In genomic region chr1:55694297-55694696, GRCh38 we compare ENCODE assay signal across 14 cellular contexts.
DNase-seq lines count a peak whose midpoint lies in the region; ATAC-seq and TF ChIP-seq lines count a peak whose summit lies in the region.
"Had no signal": no experiment of that assay in that cellular context is flagged by ENCODE, and none has a peak within 500 bp of the region (broad histone marks: within the 10 kb centered on the region; RNA-seq: fewer than 3 reads in every experiment).

No MANE protein-coding gene starts in this region.

- no peaks in the 10 kb centered on the region for H3K27me3 Mint-ChIP-seq in H9 (ENCODE audit: low read depth)

- H3F3A ChIP-seq in PC-9 (ENCODE audit: insufficient read depth, low read depth) (no peaks in the 10 kb centered on the region), smooth muscle cell (ENCODE audit: low read depth) (peaks cover 23% of the 10 kb centered on the region)

- no peaks in the 10 kb centered on the region for H3K9me3 Mint-ChIP-seq in H9
- H3K9me3 Mint-ChIP-seq: activated T-cell treated with anti-CD3 and anti-CD28 coated beads, Interleukin-2, amount 50 U/mL, for 72 hours; CD4-positive, alpha-beta memory T cell; endodermal cell had no signal

- no peak overlapping the region for H2BK120ac ChIP-seq in H9 (ENCODE audit: low read depth, low read length, poor library complexity, severe bottlenecking)

- no peak overlapping the region for H3K4me3 Mint-ChIP-seq in H9
- H3K4me3 Mint-ChIP-seq: activated T-cell treated with anti-CD3 and anti-CD28 coated beads, Interleukin-2, amount 50 U/mL, for 72 hours; CD4-positive, alpha-beta memory T cell; endodermal cell had no signal

- H3K4ac ChIP-seq in H9 (ENCODE audit: low read depth, low read length): no peak overlapping the region

- CTCF ChIA-PET in PC-9 (lab: Charles Lee): interaction anchor here (0.6 kb wide), 1 partner anchor 486 kb away, joined by 3 read pairs; no protein-coding TSS in a partner anchor

- H3K36me3 ChIP-seq in PC-9 (ENCODE audit: low read depth): no peaks in the 10 kb centered on the region
- no peaks in the 10 kb centered on the region for H3K36me3 ChIP-seq in fibroblast of lung (ENCODE audit: control insufficient read depth, insufficient read depth, low read length)
- H3K36me3 ChIP-seq in smooth muscle cell (ENCODE audit: low read depth): no peaks in the 10 kb centered on the region
- H3K36me3 ChIP-seq: ascending aorta, MG63 had no signal

- H3K14ac ChIP-seq in H9 (ENCODE audit: insufficient read depth, low read length): no peak overlapping the region

- intact Hi-C loops in PC-9 (cut with micrococcal nuclease; ENCODE audit: unreplicated experiment): loop anchor here (1.0 kb wide), 3 partner anchors 24 to 265 kb away; no protein-coding TSS in a partner anchor

- no TSS peak for BruUV-seq in PC-9 (replicated peaks; lab: Mats Ljungman, UMichigan)

- WGBS in smooth muscle cell (ENCODE audit: low lambda C conversion rate): 18% methylated on average over 2 of the region's 2 CpGs
- WGBS in H9 (ENCODE audit: extremely low coverage, insufficient read length, low lambda C conversion rate): no CpG with 5 or more reads among the region's 2 CpGs

- H2BK12ac ChIP-seq in H9 (ENCODE audit: insufficient read length, low read depth, low read length): no peak overlapping the region

- POLR2A ChIA-PET in PC-9 (lab: Charles Lee; ENCODE audit: unreplicated experiment): interaction anchor here (0.5 to 1.1 kb wide), 3 partner anchors 25 to 639 kb away, joined by 4 to 7 read pairs (median 4); no protein-coding TSS in a partner anchor

- H3K9ac ChIP-seq in fibroblast of lung (ENCODE audit: insufficient read depth, low read length) (no peak overlapping the region), smooth muscle cell (ENCODE audit: low read depth) (peak overlapping the region; percentile 81), H9 (ENCODE audit: extremely low read depth, insufficient read length, low read length) (no peak overlapping the region)

- H3K27me3 ChIP-seq in PC-9 (ENCODE audit: insufficient read depth, low read depth) (no peaks in the 10 kb centered on the region), fibroblast of lung (ENCODE audit: control insufficient read depth, insufficient read depth, low read length) (no peaks in the 10 kb centered on the region), smooth muscle cell (ENCODE audit: low read depth) (no peaks in the 10 kb centered on the region), H9 (ENCODE audit: insufficient read depth, low read length) (no peaks in the 10 kb centered on the region)
- H3K27me3 ChIP-seq: ascending aorta, MG63 had no signal

- no peaks in the 10 kb centered on the region for H3K9me2 ChIP-seq in PC-9 (ENCODE audit: insufficient read depth)

- H3K23me2 ChIP-seq in H9 (ENCODE audit: insufficient read length, low read depth, low read length, poor library complexity, severe bottlenecking): no peaks in the 10 kb centered on the region

- no peaks in the 10 kb centered on the region for H3K36me3 Mint-ChIP-seq in H9 (ENCODE audit: insufficient read depth in 1 of 3, low read depth in 3 of 3)
- H3K36me3 Mint-ChIP-seq: CD4-positive, alpha-beta memory T cell had no signal

- H4K20me1 ChIP-seq in PC-9 (ENCODE audit: insufficient read depth) (no peaks in the 10 kb centered on the region), fibroblast of lung (ENCODE audit: control insufficient read depth, extremely low read depth, insufficient read depth, low read length) (no peaks in the 10 kb centered on the region), smooth muscle cell (ENCODE audit: low read depth) (no peaks in the 10 kb centered on the region), H9 (ENCODE audit: control insufficient read depth, insufficient read depth, insufficient read length) (no peaks in the 10 kb centered on the region)

- H2BK5ac ChIP-seq in H9 (ENCODE audit: insufficient read length, low read length): no peak overlapping the region

- H3K9me3 ChIP-seq in PC-9 (ENCODE audit: insufficient read depth, low read depth) (0 out of 2 replicates have a peak, but pooled peaks cover 7% of the 10 kb centered on the region), fibroblast of lung (ENCODE audit: control insufficient read depth, insufficient read depth, low read depth, low read length) (no peaks in the 10 kb centered on the region), smooth muscle cell (replicated peaks; ENCODE audit: low read depth) (no peaks in the 10 kb centered on the region), H9 (ENCODE audit: control insufficient read depth, low read depth, low read length) (no peaks in the 10 kb centered on the region)
- H3K9me3 ChIP-seq: ascending aorta, MG63 had no signal

- H3K4me1 ChIP-seq in PC-9 (replicated peaks; ENCODE audit: insufficient read depth) (no peaks in the 10 kb centered on the region), fibroblast of lung (ENCODE audit: control insufficient read depth, extremely low read depth, insufficient read depth, low read length) (peaks cover 22% of the 10 kb centered on the region), smooth muscle cell (ENCODE audit: low read depth) (peaks cover 9% of the 10 kb centered on the region), H9 (ENCODE audit: insufficient read depth, low read length) (no peaks in the 10 kb centered on the region)

- H2BK20ac ChIP-seq in H9 (ENCODE audit: low read depth, low read length, poor library complexity, severe bottlenecking): no peak overlapping the region

- H3K4me2 ChIP-seq in PC-9 (no peak overlapping the region), fibroblast of lung (ENCODE audit: extremely low read depth, insufficient read depth, low read length) (no peak overlapping the region), smooth muscle cell (peak overlapping the region; percentile 49), H9 (ENCODE audit: insufficient read depth, insufficient read length, low read length) (no peak overlapping the region)

- H2AK5ac ChIP-seq in H9 (ENCODE audit: insufficient read length, low read length): no peak overlapping the region

- ATAC-seq in HG03135 (IDR thresholded peaks at IDR 0.05; ENCODE audit: unreplicated experiment): no peak
- ATAC-seq: activated CD4-positive, CD25-positive, alpha-beta regulatory T cell treated with anti-CD3 and anti-CD28 coated beads, Interleukin-2, amount 50 U/mL, for 24 hours; activated T-cell treated with anti-CD3 and anti-CD28 coated beads, Interleukin-2, amount 50 U/mL, for 72 hours had no signal

- no peak overlapping the region for H3T11ph ChIP-seq in H9 (ENCODE audit: low read length)

- TF ChIP-seq CTCF in LNCaP clone FGC (IDR thresholded peaks at IDR 0.05; ENCODE audit: control insufficient read depth, extremely low read depth, insufficient read depth) (no peak), PC-9 (conservative IDR thresholded peaks at IDR 0.05) (no peak), fibroblast of lung (conservative IDR thresholded peaks at IDR 0.05 in 1 of 2, IDR thresholded peaks at IDR 0.05 in 1 of 2; ENCODE audit: low read depth in 1 of 2, low read length in 2 of 2) (no peak), smooth muscle cell (IDR thresholded peaks at IDR 0.05; ENCODE audit: borderline replicate concordance, insufficient read depth, poor library complexity, severe bottlenecking) (no peak), H9 (conservative IDR thresholded peaks at IDR 0.05) (no peak)

- H2BK15ac ChIP-seq in H9 (ENCODE audit: low read depth, low read length): no peak overlapping the region

- no peak overlapping the region for H4K8ac ChIP-seq in H9 (replicated peaks; ENCODE audit: insufficient read length, low read depth, low read length)

- H3K4me3 ChIP-seq in LNCaP clone FGC (ENCODE audit: low read depth, low read length) (no peak overlapping the region), PC-9 (no peak overlapping the region), fibroblast of lung (replicated peaks in 1 of 4; ENCODE audit: control extremely low read depth in 1 of 4, insufficient read depth in 1 of 4, low read depth in 3 of 4, low read length in 4 of 4) (no peak overlapping the region), smooth muscle cell (no peak overlapping the region)
- H3K4me3 ChIP-seq: ascending aorta, MG63 had no signal

- H2AFZ ChIP-seq in PC-9: no peak overlapping the region
- H2AFZ ChIP-seq in fibroblast of lung (ENCODE audit: low read length): no peak overlapping the region
- no peak overlapping the region for H2AFZ ChIP-seq in smooth muscle cell (ENCODE audit: low read depth)
- no peak overlapping the region for H2AFZ ChIP-seq in H9 (ENCODE audit: low read length)

- no peak overlapping the region for H3K18ac ChIP-seq in H9 (ENCODE audit: insufficient read length, low read depth, low read length)

- no peak overlapping the region for H3K23ac ChIP-seq in H9 (ENCODE audit: insufficient read length, low read depth, low read length)

- H3K79me2 ChIP-seq in PC-9 (ENCODE audit: low read depth) (no peaks in the 10 kb centered on the region), fibroblast of lung (ENCODE audit: control insufficient read depth, insufficient read depth, low read length) (no peaks in the 10 kb centered on the region), smooth muscle cell (ENCODE audit: low read depth) (no peaks in the 10 kb centered on the region), H9 (ENCODE audit: insufficient read depth, low read length) (no peaks in the 10 kb centered on the region)

- H3K27ac Mint-ChIP-seq in H9: no peak overlapping the region
- H3K27ac Mint-ChIP-seq: activated T-cell treated with anti-CD3 and anti-CD28 coated beads, Interleukin-2, amount 50 U/mL, for 72 hours; CD4-positive, alpha-beta memory T cell; endodermal cell had no signal

- no peak overlapping the region for H4K91ac ChIP-seq in H9 (ENCODE audit: insufficient read length, low read depth, low read length)

- H3K27ac ChIP-seq in PC-9 (no peak overlapping the region), fibroblast of lung (ENCODE audit: insufficient read depth, low read length) (peak overlapping the region; percentile 88), smooth muscle cell (ENCODE audit: low read depth) (peak overlapping the region; percentile 97), H9 (ENCODE audit: insufficient read length, low read depth, low read length) (no peak overlapping the region)

- H4K5ac ChIP-seq in H9 (ENCODE audit: insufficient read length, low read depth, low read length): no peak overlapping the region

- DNase-seq in LNCaP clone FGC (ENCODE audit: low read depth) (peak; percentile 98), PC-9 (peak; percentile 65 to 70), fibroblast of lung (ENCODE audit: low read depth in 2 of 2) (peak in 1 of 2 donors; percentile 88), smooth muscle cell (lab: John Stamatoyannopoulos, UW; ENCODE audit: unreplicated experiment) (no peak), NCI-H69 (lab: John Stamatoyannopoulos, UW) (no peak), H9 (no peak)
- DNase-seq: activated T-cell treated with anti-CD3 and anti-CD28 coated beads, Interleukin-2, amount 50 U/mL, for 72 hours; endodermal cell; MG63; NCI-H82 had no signal

- H3K4me1 Mint-ChIP-seq in H9: peaks cover 3 to 4% of the 10 kb centered on the region in 2 experiments; a peak in 3 of 4 replicates
- H3K4me1 Mint-ChIP-seq: CD4-positive, alpha-beta memory T cell had no signal

- H3K79me1 ChIP-seq in H9 (ENCODE audit: insufficient read depth, low read depth, low read length, poor library complexity, severe bottlenecking): no peaks in the 10 kb centered on the region

- H3K56ac ChIP-seq in H9 (ENCODE audit: insufficient read length, low read depth, low read length): no peak overlapping the region

Comparison
In these comparisons a context has a peak if more than half of its experiments do, and no peak if none do; other contexts are left out.
1. DNase-seq: peak in LNCaP clone FGC (single experiment) and PC-9 (2 of 2); none in smooth muscle cell (single experiment), NCI-H69 (single experiment) and H9 (single experiment).
2. H3K27ac ChIP-seq: peak in fibroblast of lung (single experiment) and smooth muscle cell (single experiment); none in PC-9 (single experiment) and H9 (single experiment).